Comparison of ENCODE assay signal across 8 cellular contexts in the genomic region with DNA sequence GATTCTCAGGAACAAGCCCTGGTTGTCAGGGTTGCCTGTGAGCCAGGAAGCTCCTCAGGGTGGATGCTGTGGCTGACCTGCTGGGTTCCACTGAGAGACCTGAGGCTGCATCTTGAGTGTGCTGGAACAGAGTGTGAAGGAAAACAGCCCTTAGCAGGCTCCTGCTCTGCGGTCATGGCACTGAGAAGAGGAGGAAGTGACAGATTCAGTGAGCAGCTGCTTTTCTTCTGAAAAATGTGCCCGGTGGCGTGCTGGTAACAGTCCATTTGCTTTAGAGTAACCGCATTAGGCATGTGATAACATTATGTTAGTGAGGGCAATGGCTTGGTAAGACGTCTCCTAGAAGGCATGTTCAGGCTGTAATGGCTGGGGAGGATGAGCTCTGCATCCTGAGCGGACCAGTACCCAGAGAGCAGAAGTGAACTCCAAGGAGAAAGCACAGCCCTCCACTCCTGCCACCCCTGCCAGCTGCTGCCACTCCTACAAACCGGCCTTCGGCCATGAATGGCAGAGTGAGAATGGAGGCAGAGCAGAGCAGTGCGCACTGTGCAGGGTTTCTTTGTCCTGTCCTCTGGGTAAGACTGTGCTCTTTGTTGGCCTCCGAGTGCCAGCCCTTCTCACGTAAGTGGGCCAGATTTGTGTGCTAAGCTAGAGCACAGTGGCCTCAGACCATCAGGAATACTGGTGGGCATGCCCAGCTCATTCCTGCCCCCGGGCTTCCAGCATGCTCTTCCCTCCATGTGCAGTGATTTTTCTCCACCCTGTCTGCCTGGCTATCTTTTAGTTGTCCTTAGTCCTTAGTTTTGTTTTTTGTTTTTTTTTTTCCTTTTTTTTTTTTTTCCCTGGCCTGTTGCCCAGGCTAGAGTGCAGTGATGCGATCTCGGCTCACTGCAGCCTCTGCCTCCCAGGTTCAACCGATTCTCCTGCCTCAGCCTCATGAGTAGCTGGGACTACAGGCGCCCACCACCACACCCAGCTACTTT.
A peak's percentile ranks its signal among the peaks of the same experiment; 100 is the strongest.
DNase-seq lines count a peak whose midpoint lies in the region; ATAC-seq and TF ChIP-seq lines count a peak whose summit lies in the region.

No MANE protein-coding gene starts in this region.

- CTCF ChIA-PET in activated CD8-positive, alpha-beta memory T cell treated with anti-CD3 and anti-CD28 coated beads, Interleukin-2, amount 10 ng/mL, durations not matched to agents 7 days and 5 days (lab: Charles Lee) = interaction anchor here (1.0 to 1.3 kb wide), 2 partner anchors 9 to 14 kb away, joined by 3 read pairs; no protein-coding TSS in a partner anchor
- CTCF ChIA-PET in activated CD8-positive, alpha-beta T cell treated with anti-CD3 and anti-CD28 coated beads for 36 hours (lab: Charles Lee) = no interaction called here

- no peak overlapping the region for H3K4me3 Mint-ChIP-seq in activated CD8-positive, alpha-beta memory T cell treated with anti-CD3 and anti-CD28 coated beads, Interleukin-2, amount 10 ng/mL, durations not matched to agents 7 days and 5 days
- H3K4me3 Mint-ChIP-seq in activated CD8-positive, alpha-beta T cell treated with anti-CD3 and anti-CD28 coated beads for 36 hours = no peak overlapping the region

- no peak for ATAC-seq in activated CD8-positive, alpha-beta memory T cell treated with anti-CD3 and anti-CD28 coated beads, Interleukin-2, amount 10 ng/mL, durations not matched to agents 7 days and 5 days
- ATAC-seq in HG03135 (IDR thresholded peaks at IDR 0.05; ENCODE audit: unreplicated experiment) (peak; percentile 62), GM18519 (IDR thresholded peaks at IDR 0.05; ENCODE audit: low FRiP score, unreplicated experiment) (no peak)
- ATAC-seq in activated CD8-positive, alpha-beta T cell treated with anti-CD3 and anti-CD28 coated beads for 36 hours = no peak

- intact Hi-C loops in activated CD8-positive, alpha-beta T cell treated with anti-CD3 and anti-CD28 coated beads for 36 hours (cut with micrococcal nuclease) = no loop called here

- peaks cover 19% of the 10 kb centered on the region for H3K36me3 Mint-ChIP-seq in activated CD8-positive, alpha-beta memory T cell treated with anti-CD3 and anti-CD28 coated beads, Interleukin-2, amount 10 ng/mL, durations not matched to agents 7 days and 5 days
- peaks cover 42% of the 10 kb centered on the region for H3K36me3 Mint-ChIP-seq in activated CD8-positive, alpha-beta T cell treated with anti-CD3 and anti-CD28 coated beads for 36 hours (ENCODE audit: low read depth)

- no peaks in the 10 kb centered on the region for H3K9me3 Mint-ChIP-seq in activated CD8-positive, alpha-beta memory T cell treated with anti-CD3 and anti-CD28 coated beads, Interleukin-2, amount 10 ng/mL, durations not matched to agents 7 days and 5 days (ENCODE audit: low read depth)
- no peaks in the 10 kb centered on the region for H3K9me3 Mint-ChIP-seq in activated CD8-positive, alpha-beta T cell treated with anti-CD3 and anti-CD28 coated beads for 36 hours

- DNase-seq in activated CD8-positive, alpha-beta memory T cell treated with anti-CD3 and anti-CD28 coated beads, Interleukin-2, amount 10 ng/mL, durations not matched to agents 7 days and 5 days = no peak
- no peak for DNase-seq in activated CD8-positive, alpha-beta memory T cell treated with anti-CD3 and anti-CD28 coated beads for 24 hours
- peak; percentile 2 for DNase-seq in activated CD8-positive, alpha-beta T cell treated with anti-CD3 and anti-CD28 coated beads for 36 hours
- DNase-seq in NCI-H69 (lab: John Stamatoyannopoulos, UW) = no peak
- DNase-seq in NCI-H524 (lab: John Stamatoyannopoulos, UW) = no peak

- H3K27ac ChIP-seq in temporal lobe (ENCODE audit: low read depth, low read length) = peak overlapping the region; percentile 38

- no peak for TF ChIP-seq CTCF in activated CD8-positive, alpha-beta T cell treated with anti-CD3 and anti-CD28 coated beads for 36 hours (IDR thresholded peaks at IDR 0.05)

- H3K27ac Mint-ChIP-seq in activated CD8-positive, alpha-beta memory T cell treated with anti-CD3 and anti-CD28 coated beads, Interleukin-2, amount 10 ng/mL, durations not matched to agents 7 days and 5 days = peak overlapping the region; percentile 31
- H3K27ac Mint-ChIP-seq in activated CD8-positive, alpha-beta T cell treated with anti-CD3 and anti-CD28 coated beads for 36 hours = no peak overlapping the region

- peaks cover 5% of the 10 kb centered on the region for H3K4me1 Mint-ChIP-seq in activated CD8-positive, alpha-beta memory T cell treated with anti-CD3 and anti-CD28 coated beads, Interleukin-2, amount 10 ng/mL, durations not matched to agents 7 days and 5 days
- no peaks in the 10 kb centered on the region for H3K4me1 Mint-ChIP-seq in activated CD8-positive, alpha-beta T cell treated with anti-CD3 and anti-CD28 coated beads for 36 hours (ENCODE audit: low read depth)

- H3K27me3 Mint-ChIP-seq in activated CD8-positive, alpha-beta memory T cell treated with anti-CD3 and anti-CD28 coated beads, Interleukin-2, amount 10 ng/mL, durations not matched to agents 7 days and 5 days = no peaks in the 10 kb centered on the region
- H3K27me3 Mint-ChIP-seq in activated CD8-positive, alpha-beta T cell treated with anti-CD3 and anti-CD28 coated beads for 36 hours = no peaks in the 10 kb centered on the region

- POLR2A ChIA-PET in activated CD8-positive, alpha-beta T cell treated with anti-CD3 and anti-CD28 coated beads for 36 hours (lab: Charles Lee) = no interaction called here
